9 cellular contexts compared by ENCODE assay signal in the genomic region with DNA sequence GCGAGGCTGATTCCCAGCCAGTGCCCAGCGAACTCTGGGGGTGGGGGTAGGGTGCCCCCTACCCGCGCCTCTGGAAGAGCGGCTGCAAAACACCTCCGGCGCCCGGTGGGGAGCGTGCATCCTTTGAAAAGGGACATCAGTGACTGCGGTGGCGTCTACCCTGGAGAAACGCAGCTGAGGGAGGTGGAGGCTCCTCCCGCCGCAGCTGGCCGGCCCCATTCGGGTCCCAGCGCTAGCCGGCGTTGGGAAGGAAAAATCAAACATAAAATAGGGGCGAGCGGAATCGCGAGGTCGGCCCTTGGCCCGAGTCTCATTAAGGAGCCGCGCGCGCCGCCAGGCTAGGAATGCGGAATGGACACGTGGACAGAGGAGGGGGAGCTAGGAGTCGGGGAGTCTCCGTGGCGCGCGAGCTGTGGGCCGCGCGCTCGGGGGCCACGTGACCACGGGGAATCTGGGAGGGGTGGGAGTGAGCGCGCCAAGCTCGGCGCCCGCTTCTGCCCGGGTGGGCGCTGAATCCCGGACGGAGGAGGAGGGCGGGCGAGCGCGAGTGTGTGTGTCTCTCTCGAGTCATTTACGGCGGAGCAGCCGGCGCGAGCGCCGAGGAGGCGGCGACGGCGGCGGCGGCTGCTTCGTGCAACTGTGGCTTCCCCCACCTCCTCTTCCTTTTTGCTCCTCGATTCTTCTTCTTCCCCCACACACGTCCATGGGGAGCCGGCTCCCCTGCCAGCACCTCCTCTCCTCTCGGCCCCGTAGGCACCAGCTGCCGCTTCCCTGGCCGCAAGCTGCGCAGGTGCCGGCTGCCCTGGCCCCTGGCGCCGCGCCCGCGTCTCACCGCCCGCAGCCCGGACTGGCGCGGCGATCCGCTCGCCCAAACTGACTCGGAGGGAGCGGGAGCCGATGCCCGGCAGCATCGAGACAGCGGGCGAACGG. TPM values are rescaled to one million over a fixed set of nuclear protein-coding genes. Genes with fewer than 3 reads are reported as not detected.
DNase-seq lines count a peak whose midpoint lies in the region; ATAC-seq and TF ChIP-seq lines count a peak whose summit lies in the region.
"Had no signal": no experiment of that assay in that cellular context is flagged by ENCODE, and none has a peak within 500 bp of the region (broad histone marks: within the 10 kb centered on the region; RNA-seq: fewer than 3 reads in every experiment).

TMEM132E (plus strand) TSS at position 566 of the 930 bp plus-strand sequence. CDS start 1,495 bp downstream, outside the sequence.

- H3K9me2 ChIP-seq in hepatocyte (replicated peaks; ENCODE audit: insufficient read depth), result no peaks in the 10 kb centered on the region

- H3K4me3 Mint-ChIP-seq in activated naive CD8-positive, alpha-beta T cell treated with anti-CD3 and anti-CD28 coated beads, Interleukin-2, amount 50 U/mL, for 24 hours, result peak within 1 kb of the TSS; percentile 64

- H3K4me1 ChIP-seq in BLaER1 treated with 17β-estradiol and CSF1 and Interleukin-3, amounts not matched to agents 10 nM and 100 nM, result peaks cover 17 to 24% (median 21%) of the 10 kb centered on the region in 10 experiments; a peak in 17 of 20 replicates
- H3K4me1 ChIP-seq in hepatocyte (ENCODE audit: insufficient read depth) (peaks cover 26% of the 10 kb centered on the region), prostate gland (replicated peaks) (peaks cover 22% of the 10 kb centered on the region)

- no peaks in the 10 kb centered on the region; a peak in 1 of 22 replicates for H3K9me3 ChIP-seq in BLaER1 treated with 17β-estradiol and CSF1 and Interleukin-3, amounts not matched to agents 10 nM and 100 nM (replicated peaks in 1 of 11)
- H3K9me3 ChIP-seq in hepatocyte (ENCODE audit: low read depth) (no peaks in the 10 kb centered on the region), prostate gland (no peaks in the 10 kb centered on the region)

- no peak within 1 kb of the TSS for H3K27ac Mint-ChIP-seq in activated naive CD8-positive, alpha-beta T cell treated with anti-CD3 and anti-CD28 coated beads, Interleukin-2, amount 50 U/mL, for 24 hours

- H3K4me3 ChIP-seq in BLaER1 treated with 17β-estradiol and CSF1 and Interleukin-3, amounts not matched to agents 10 nM and 100 nM, result peak within 1 kb of the TSS; percentile 59 to 73 (median 63)
- peak within 1 kb of the TSS; percentile 52 for H3K4me3 ChIP-seq in hepatocyte
- peak within 1 kb of the TSS; percentile 35 to 44 for H3K4me3 ChIP-seq in prostate gland

- peaks cover 66% of the 10 kb centered on the region for H3K27me3 Mint-ChIP-seq in activated naive CD8-positive, alpha-beta T cell treated with anti-CD3 and anti-CD28 coated beads, Interleukin-2, amount 50 U/mL, for 24 hours

- peak within 1 kb of the TSS in 9 of 11 experiments; percentile 37 to 58 (median 50); a peak in 13 of 22 replicates for H3K9ac ChIP-seq in BLaER1 treated with 17β-estradiol and CSF1 and Interleukin-3, amounts not matched to agents 10 nM and 100 nM

- no peaks in the 10 kb centered on the region for H3K36me3 ChIP-seq in BLaER1 treated with 17β-estradiol and CSF1 and Interleukin-3, amounts not matched to agents 10 nM and 100 nM
- H3K36me3 ChIP-seq in hepatocyte (replicated peaks; ENCODE audit: insufficient read depth, low read depth) (no peaks in the 10 kb centered on the region), prostate gland (no peaks in the 10 kb centered on the region)

- no peak within 1 kb of the TSS for H3K27ac ChIP-seq in BLaER1 treated with 17β-estradiol and CSF1 and Interleukin-3, amounts not matched to agents 10 nM and 100 nM
- no peak within 1 kb of the TSS for H3K27ac ChIP-seq in hepatocyte
- no peak within 1 kb of the TSS for H3K27ac ChIP-seq in prostate gland

- no peak for ATAC-seq in activated naive CD8-positive, alpha-beta T cell treated with anti-CD3 and anti-CD28 coated beads, Interleukin-2, amount 50 U/mL, for 24 hours
- ATAC-seq in GM21526 (IDR thresholded peaks at IDR 0.05; ENCODE audit: low FRiP score, unreplicated experiment) (no peak), HG03175 (IDR thresholded peaks at IDR 0.05; ENCODE audit: unreplicated experiment) (no peak)

- no peaks in the 10 kb centered on the region for H3K36me3 Mint-ChIP-seq in activated naive CD8-positive, alpha-beta T cell treated with anti-CD3 and anti-CD28 coated beads, Interleukin-2, amount 50 U/mL, for 24 hours (ENCODE audit: low read depth)

- H3K9me3 Mint-ChIP-seq in activated naive CD8-positive, alpha-beta T cell treated with anti-CD3 and anti-CD28 coated beads, Interleukin-2, amount 50 U/mL, for 24 hours, result no peaks in the 10 kb centered on the region

- peak within 1 kb of the TSS; percentile 53 for H2AFZ ChIP-seq in hepatocyte

- DNase-seq in M059J (ENCODE audit: low read depth) (peak; percentile 24), hepatocyte (ENCODE audit: low spot score) (peak; percentile 68), prostate gland (ENCODE audit: low spot score) (peak; percentile 46), SIG-M5 (lab: John Stamatoyannopoulos, UW) (no peak)
- DNase-seq in activated naive CD8-positive, alpha-beta T cell treated with anti-CD3 and anti-CD28 coated beads, Interleukin-2, amount 50 U/mL, for 24 hours, result peak; percentile 23

- no peak for TF ChIP-seq CTCF in hepatocyte (IDR thresholded peaks at IDR 0.05; ENCODE audit: poor library complexity)
- no peak for TF ChIP-seq CTCF in prostate gland (IDR thresholded peaks at IDR 0.05)

- peak within 1 kb of the TSS; percentile 79 to 98 (median 96) for H3K4me2 ChIP-seq in BLaER1 treated with 17β-estradiol and CSF1 and Interleukin-3, amounts not matched to agents 10 nM and 100 nM
- peak within 1 kb of the TSS; percentile 93 for H3K4me2 ChIP-seq in hepatocyte

- intact Hi-C loops in prostate gland (cut with DNase I), result no loop called here

- H3K4me1 Mint-ChIP-seq in activated naive CD8-positive, alpha-beta T cell treated with anti-CD3 and anti-CD28 coated beads, Interleukin-2, amount 50 U/mL, for 24 hours, result peaks cover 8% of the 10 kb centered on the region

- H4K20me1 ChIP-seq in BLaER1 treated with 17β-estradiol and CSF1 and Interleukin-3, amounts not matched to agents 10 nM and 100 nM, result peaks cover 0 to 75% (median 32%) of the 10 kb centered on the region in 11 experiments; a peak in 16 of 22 replicates
- H4K20me1 ChIP-seq in hepatocyte (ENCODE audit: insufficient read depth, poor library complexity, severe bottlenecking), result no peaks in the 10 kb centered on the region

- H3K27me3 ChIP-seq in BLaER1 treated with 17β-estradiol and CSF1 and Interleukin-3, amounts not matched to agents 10 nM and 100 nM, result peaks cover 79 to 93% (median 88%) of the 10 kb centered on the region in 11 experiments
- H3K27me3 ChIP-seq in hepatocyte (peaks cover 94% of the 10 kb centered on the region), prostate gland (replicated peaks; ENCODE audit: insufficient read depth) (peaks cover 29% of the 10 kb centered on the region)

- 1% methylated on average over 74 of the region's 101 CpGs for WGBS in hepatocyte (ENCODE audit: low lambda C conversion rate, missing lambda C conversion rate)
- under 1% methylated on average over 79 of the region's 101 CpGs for WGBS in prostate gland

- no peak for TF ChIP-seq POLR2A in prostate gland (IDR thresholded peaks at IDR 0.05)

- H3K79me2 ChIP-seq in hepatocyte, result no peaks in the 10 kb centered on the region

RNA-seq across cellular contexts. Expression of gene TMEM132E, which starts in this region (rescaled TPM):
- total RNA-seq in M059J (2014; rRNA removed; shearing (Covaris generic)), result 0.39 and 0.49 TPM in 2 replicates
- 0.27 and 0.28 TPM in 2 replicates for total RNA-seq in hepatocyte
- 0.98 and 1.2 TPM in 2 replicates for polyA plus RNA-seq in hepatocyte
- 1 to 10 TPM in 1 of 2 donors, not detected in 1; 1.0 TPM for total RNA-seq in prostate gland
- total RNA-seq: mononuclear cell had no signal

Comparison
In these comparisons a context has a peak if more than half of its experiments do, and no peak if none do; other contexts are left out.
1. Peak in DNase-seq in M059J; RNA of the gene not detected or under 1 TPM.